In genomic region chr4:184463856-184464255, GRCh38 we compare ENCODE assay signal across 1 cellular context.
TF ChIP-seq lines count a peak whose summit lies in the region.

No MANE protein-coding gene starts in this region.

TF ChIP-seq in HEK293, 187 proteins besides CTCF, POLR2A, EP300 and RAD21 (continued from another document):
- TF ChIP-seq ZNF398 (tag by site-specific recombination; IDR thresholded peaks at IDR 0.05) = no peak
- no peak for TF ChIP-seq ZNF18 (tag by site-specific recombination; IDR thresholded peaks at IDR 0.05)
